In the genomic region with DNA sequence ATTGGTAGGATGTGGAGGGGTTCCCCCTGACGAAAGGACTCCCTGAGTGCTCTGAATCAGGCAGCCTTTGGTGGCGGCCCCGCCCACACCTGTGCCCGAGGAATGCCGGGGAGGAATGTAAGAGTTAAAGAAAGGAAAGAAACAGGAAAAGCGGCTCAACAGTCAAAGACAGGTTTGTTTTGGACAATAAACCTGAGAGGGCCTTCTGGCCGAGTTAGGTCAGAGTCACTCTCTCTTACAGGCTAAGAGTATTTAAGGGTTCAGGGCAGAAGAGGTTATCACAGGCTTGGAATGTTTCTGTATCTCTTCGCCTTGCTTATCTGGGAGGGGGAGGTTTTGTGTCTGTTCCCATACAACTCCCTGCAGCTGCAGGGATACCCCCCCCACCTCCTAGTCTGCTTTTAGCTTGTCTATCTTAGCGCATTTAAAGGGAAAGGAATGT, we compare ENCODE assay signal across 16 cellular contexts. TPM values are rescaled to one million over a fixed set of nuclear protein-coding genes. Genes with fewer than 3 reads are reported as not detected.
DNase-seq lines count a peak whose midpoint lies in the region; ATAC-seq, FAIRE-seq and TF ChIP-seq lines count a peak whose summit lies in the region.
"Had no signal": no experiment of that assay in that cellular context is flagged by ENCODE, and none has a peak within 500 bp of the region (broad histone marks: within the 10 kb centered on the region; RNA-seq: fewer than 3 reads in every experiment).

No MANE protein-coding gene starts in this region.

- H2BK5ac ChIP-seq in H9 (ENCODE audit: insufficient read length, low read length), result no peak overlapping the region

- no peak overlapping the region for H4K5ac ChIP-seq in H9 (ENCODE audit: insufficient read length, low read depth, low read length)

- no peak overlapping the region for H2BK15ac ChIP-seq in H9 (ENCODE audit: low read depth, low read length)

- no peaks in the 10 kb centered on the region for H3K79me1 ChIP-seq in H9 (ENCODE audit: insufficient read depth, low read depth, low read length, poor library complexity, severe bottlenecking)

- no peak overlapping the region for H2BK12ac ChIP-seq in H9 (ENCODE audit: insufficient read length, low read depth, low read length)

- H3K27me3 ChIP-seq in H9 (ENCODE audit: insufficient read depth, low read length) (no peaks in the 10 kb centered on the region), bronchial epithelial cell (ENCODE audit: control insufficient read depth, insufficient read depth, low read length) (no peaks in the 10 kb centered on the region), iPS DF 6.9 (ENCODE audit: control insufficient read depth, insufficient read depth, low read length) (no peaks in the 10 kb centered on the region)
- H3K27me3 ChIP-seq: gastrocnemius medialis had no signal

- peak; percentile 57 for ATAC-seq in omental fat pad (ENCODE audit: low FRiP score)
- ATAC-seq: gastrocnemius medialis had no signal

- no peaks in the 10 kb centered on the region for H4K20me1 ChIP-seq in H9 (ENCODE audit: control insufficient read depth, insufficient read depth, insufficient read length)

- H3K36me3 Mint-ChIP-seq in H9 (ENCODE audit: insufficient read depth in 1 of 3, low read depth in 3 of 3), result peaks cover 43 to 75% (median 52%) of the 10 kb centered on the region in 3 experiments

- POLR2A ChIA-PET in GM10248 (lab: Yijun Ruan, JAX), result no interaction called here

- H3K4me3 Mint-ChIP-seq in H9, result no peak overlapping the region; a peak in 2 of 5 replicates
- H3K4me3 Mint-ChIP-seq: activated naive CD4-positive, alpha-beta T cell treated with anti-CD3 and anti-CD28 coated beads, Interleukin-2, amount 50 U/mL, for 24 hours had no signal

- H3K9me3 Mint-ChIP-seq in H9, result peaks cover 3 to 10% of the 10 kb centered on the region in 2 experiments; a peak in 2 of 5 replicates
- H3K9me3 Mint-ChIP-seq: activated naive CD4-positive, alpha-beta T cell treated with anti-CD3 and anti-CD28 coated beads, Interleukin-2, amount 50 U/mL, for 24 hours had no signal

- H3K36me3 ChIP-seq in bronchial epithelial cell (ENCODE audit: control insufficient read depth, insufficient read depth, low read length), result peaks cover 21% of the 10 kb centered on the region
- peaks cover 16% of the 10 kb centered on the region; the same call in 1 of the 2 replicates for H3K36me3 ChIP-seq in iPS DF 6.9 (ENCODE audit: control insufficient read depth, insufficient read depth, low read length)

- peaks cover 19 to 22% of the 10 kb centered on the region in 2 experiments for H3K4me1 Mint-ChIP-seq in H9

- no peaks in the 10 kb centered on the region for H3K9me3 ChIP-seq in H9 (ENCODE audit: control insufficient read depth, low read depth, low read length)
- H3K9me3 ChIP-seq in iPS DF 6.9 (ENCODE audit: control insufficient read depth, insufficient read depth, low read length), result no peaks in the 10 kb centered on the region
- H3K9me3 ChIP-seq: gastrocnemius medialis, prostate gland had no signal

- H2BK120ac ChIP-seq in H9 (ENCODE audit: low read depth, low read length, poor library complexity, severe bottlenecking), result no peak overlapping the region

- TF ChIP-seq CTCF in H9 (conservative IDR thresholded peaks at IDR 0.05) (no peak), bronchial epithelial cell (IDR thresholded peaks at IDR 0.05; ENCODE audit: insufficient read depth, low read length, severe bottlenecking) (no peak), omental fat pad (IDR thresholded peaks at IDR 0.05) (no peak), GM10248 (IDR thresholded peaks at IDR 0.05; ENCODE audit: control extremely low read depth, extremely low read depth, low read depth, missing control alignments) (no peak)

- peaks cover 8% of the 10 kb centered on the region; the same call in 1 of the 2 replicates for H3K4me1 ChIP-seq in H9 (ENCODE audit: insufficient read depth, low read length)
- peaks cover 8% of the 10 kb centered on the region for H3K4me1 ChIP-seq in iPS DF 6.9 (ENCODE audit: control insufficient read depth, insufficient read depth, low read length)
- H3K4me1 ChIP-seq: gastrocnemius medialis, prostate gland had no signal

- no peak overlapping the region for H3K23ac ChIP-seq in H9 (ENCODE audit: insufficient read length, low read depth, low read length)

- H3K79me2 ChIP-seq in H9 (ENCODE audit: insufficient read depth, low read length), result no peaks in the 10 kb centered on the region

- H3K56ac ChIP-seq in H9 (ENCODE audit: insufficient read length, low read depth, low read length), result no peak overlapping the region

- peak overlapping the region; percentile 88 to 97 (median 94); a peak in 6 of 7 replicates for H3K27ac Mint-ChIP-seq in H9
- H3K27ac Mint-ChIP-seq: activated naive CD4-positive, alpha-beta T cell treated with anti-CD3 and anti-CD28 coated beads, Interleukin-2, amount 50 U/mL, for 24 hours had no signal

- H3K4me3 ChIP-seq in bronchial epithelial cell (ENCODE audit: low read depth, low read length), result no peak overlapping the region
- H3K4me3 ChIP-seq in iPS DF 6.9 (ENCODE audit: low read length), result no peak overlapping the region
- H3K4me3 ChIP-seq: gastrocnemius medialis, prostate gland had no signal

- no peak overlapping the region for H4K8ac ChIP-seq in H9 (replicated peaks; ENCODE audit: insufficient read length, low read depth, low read length)

- DNase-seq in H9, result peak; percentile 88
- DNase-seq in bronchial epithelial cell (ENCODE audit: low read depth), result peak; percentile 39
- peak; percentile 52 for DNase-seq in iPS DF 6.9 (ENCODE audit: low read depth, low spot score)
- DNase-seq in omental fat pad (ENCODE audit: low spot score), result no peak
- no peak for DNase-seq in SIG-M5 (lab: John Stamatoyannopoulos, UW)
- DNase-seq in T-helper 1 cell, result no peak
- no peak for DNase-seq in superior temporal gyrus (ENCODE audit: extremely low spot score)
- DNase-seq in GM10248 (ENCODE audit: extremely low spot score), result no peak
- DNase-seq: AML-193, dermis blood vessel endothelial cell, DMS53, gastrocnemius medialis, NCI-H1092 treated with DMSO at 0.1 percent for 48 hours, NCI-H446 had no signal

- H3K4me2 ChIP-seq in H9 (ENCODE audit: insufficient read depth, insufficient read length, low read length), result peak overlapping the region; percentile 17

- peak overlapping the region; percentile 6 for H3K18ac ChIP-seq in H9 (ENCODE audit: insufficient read length, low read depth, low read length)

- H2AK5ac ChIP-seq in H9 (ENCODE audit: insufficient read length, low read length), result no peak overlapping the region

- CTCF ChIA-PET in GM10248 (lab: Yijun Ruan, JAX), result interaction anchor here (1.4 kb wide), 3 partner anchors 391 to 398 kb away, joined by 3 to 6 read pairs (median 3); no protein-coding TSS in a partner anchor

- no peak for FAIRE-seq in bronchial epithelial cell (lab: Jason Lieb, UNC)

- no peaks in the 10 kb centered on the region for H3K23me2 ChIP-seq in H9 (ENCODE audit: insufficient read length, low read depth, low read length, poor library complexity, severe bottlenecking)

- H3T11ph ChIP-seq in H9 (ENCODE audit: low read length), result no peak overlapping the region

- H3K27ac ChIP-seq in H9 (ENCODE audit: insufficient read length, low read depth, low read length), result peak overlapping the region; percentile 51
- H3K27ac ChIP-seq in iPS DF 6.9 (ENCODE audit: low read length), result no peak overlapping the region
- H3K27ac ChIP-seq: gastrocnemius medialis, prostate gland had no signal

- H2BK20ac ChIP-seq in H9 (ENCODE audit: low read depth, low read length, poor library complexity, severe bottlenecking), result no peak overlapping the region

- H3K27me3 Mint-ChIP-seq in H9 (ENCODE audit: low read depth), result no peaks in the 10 kb centered on the region
- H3K27me3 Mint-ChIP-seq: activated naive CD4-positive, alpha-beta T cell treated with anti-CD3 and anti-CD28 coated beads, Interleukin-2, amount 50 U/mL, for 24 hours had no signal

- peak overlapping the region; percentile 32 for H4K91ac ChIP-seq in H9 (ENCODE audit: insufficient read length, low read depth, low read length)

- WGBS in H9 (ENCODE audit: extremely low coverage, insufficient read length, low lambda C conversion rate), result no CpG with 5 or more reads among the region's 9 CpGs
- no CpG with 5 or more reads among the region's 9 CpGs for WGBS in iPS DF 6.9 (ENCODE audit: insufficient coverage, insufficient read length)

- H3K14ac ChIP-seq in H9 (ENCODE audit: insufficient read depth, low read length), result no peak overlapping the region

- H3K4ac ChIP-seq in H9 (ENCODE audit: low read depth, low read length), result no peak overlapping the region

- no peak overlapping the region for H2AFZ ChIP-seq in H9 (ENCODE audit: low read length)

- H3K9ac ChIP-seq in H9 (ENCODE audit: extremely low read depth, insufficient read length, low read length), result no peak overlapping the region

RNA-seq across cellular contexts. Expression of gene DYNLT1, which starts 32.9 kb away (rescaled TPM):
- 105 and 117 TPM in 2 replicates for total RNA-seq in H9 (2021)
- 43.4 and 101 TPM in 2 replicates for total RNA-seq in bronchial epithelial cell
- total RNA-seq in omental fat pad, result 10 to 100 TPM; 43.8 to 70.4 (median 60.7) TPM

RNA-seq across cellular contexts. Expression of gene SYTL3, which starts 38.2 kb away (rescaled TPM):
- 0.09 and 0.20 TPM in 2 replicates for total RNA-seq in H9 (2021)
- 1.1 and 2.4 TPM in 2 replicates for total RNA-seq in bronchial epithelial cell
- 10 to 100 TPM in 1 of 4 donors, 1 to 10 TPM in 3; 5.3 to 16.3 (median 6.8) TPM for total RNA-seq in omental fat pad

RNA-seq across cellular contexts. Expression of gene TMEM181, which starts 51.7 kb away (rescaled TPM):
- total RNA-seq in H9 (2021), result 23.7 and 24.4 TPM in 2 replicates
- total RNA-seq in bronchial epithelial cell, result 30.0 and 35.3 TPM in 2 replicates
- total RNA-seq in omental fat pad, result 10 to 100 TPM; 16.1 to 27.6 (median 20.6) TPM

Comparison
In these comparisons a context has a peak if more than half of its experiments do, and no peak if none do; other contexts are left out.
1. DNase-seq: peak in H9 (single experiment), bronchial epithelial cell (single experiment) and iPS DF 6.9 (single experiment); none in omental fat pad (single experiment), SIG-M5 (single experiment), T-helper 1 cell (0 of 5), superior temporal gyrus (single experiment) and GM10248 (single experiment).